In the genomic region with DNA sequence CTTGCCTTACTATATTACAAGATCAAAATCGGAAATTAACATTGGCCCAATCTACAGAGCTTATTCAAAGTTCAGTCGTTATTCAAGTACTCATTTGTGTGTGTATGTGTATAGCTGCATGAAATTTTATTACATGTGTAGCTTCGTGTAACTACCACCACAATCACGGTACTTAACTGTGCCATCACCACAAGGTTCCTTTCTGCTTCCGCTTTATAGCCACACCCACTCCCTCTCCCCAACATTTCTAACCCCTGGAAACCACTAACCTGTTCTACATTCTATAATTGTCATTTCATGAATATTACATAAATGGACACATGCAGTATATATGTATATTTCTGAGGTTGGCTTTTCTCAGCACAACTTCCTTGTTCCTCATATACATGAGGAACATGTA, we compare ENCODE assay signal across 13 cellular contexts. TPM values are rescaled to one million over a fixed set of nuclear protein-coding genes. Genes with fewer than 3 reads are reported as not detected.
"Had no signal": no experiment of that assay in that cellular context is flagged by ENCODE, and none has a peak within 500 bp of the region (broad histone marks: within the 10 kb centered on the region; RNA-seq: fewer than 3 reads in every experiment).

No MANE protein-coding gene starts in this region.

- DNase-seq: activated CD4-positive, CD25-positive, alpha-beta regulatory T cell treated with anti-CD3 and anti-CD28 coated beads, Interleukin-2, amount 50 U/mL, for 72 hours; activated effector memory CD4-positive, alpha-beta T cell treated with Interleukin-2 at 50 U/mL for 16 hours; amniotic stem cell; body of pancreas; hippocampal formation; left ventricle myocardium superior; mesendoderm; sigmoid colon; tibial artery; uterus had no signal

- ATAC-seq: body of pancreas, left ventricle myocardium superior had no signal

RNA-seq across cellular contexts. Expression of a gene that starts 4.0 kb away (rescaled TPM):
- total RNA-seq: body of pancreas, kidney epithelial cell, left ventricle myocardium superior, osteoblast, pulmonary artery endothelial cell, sigmoid colon, uterus had no signal

RNA-seq across cellular contexts. Expression of a gene that starts 28.3 kb away (rescaled TPM):
- total RNA-seq: body of pancreas, kidney epithelial cell, left ventricle myocardium superior, osteoblast, pulmonary artery endothelial cell, sigmoid colon, uterus had no signal
